19 cellular contexts compared by ENCODE assay signal in genomic region chr11:130574740-130575139, GRCh38.
"Had no signal": no experiment of that assay in that cellular context is flagged by ENCODE, and none has a peak within 500 bp of the region (broad histone marks: within the 10 kb centered on the region; RNA-seq: fewer than 3 reads in every experiment).

No MANE protein-coding gene starts in this region.

- H3K9me3 ChIP-seq: esophagus squamous epithelium, left lung, lower lobe of right lung, prostate gland, right lobe of liver, suprapubic skin had no signal

- H3K4me3 ChIP-seq: coronary artery, esophagus squamous epithelium, left lung, lower lobe of right lung, prostate gland, right lobe of liver, suprapubic skin had no signal

- DNase-seq: dermis blood vessel endothelial cell; effector memory CD8-positive, alpha-beta T cell; erythroblast; esophagus squamous epithelium; foreskin melanocyte; left lung; lower lobe of right lung; naive thymus-derived CD8-positive, alpha-beta T cell; nephron progenitor cell; nucleus accumbens; right lobe of liver; small intestine; stimulated activated CD4-positive, alpha-beta T cell treated with anti-CD3 and anti-CD28 coated beads, Interleukin-15, amount 100 ng/mL, for 24 hours; stimulated activated CD4-positive, alpha-beta T cell treated with anti-CD3 and anti-CD28 coated beads, Interleukin-2, amount 100 ng/mL, for 48 hours; stimulated activated naive CD4-positive, alpha-beta T cell; stimulated activated naive CD8-positive, alpha-beta T cell treated with anti-CD3 and anti-CD28 coated beads, Interleukin-15, amount 100 ng/mL, for 72 hours had no signal

- ATAC-seq: effector memory CD8-positive, alpha-beta T cell; left lung; lower lobe of right lung; naive thymus-derived CD8-positive, alpha-beta T cell; right lobe of liver; stimulated activated naive CD8-positive, alpha-beta T cell treated with anti-CD3 and anti-CD28 coated beads, Interleukin-15, amount 100 ng/mL, for 72 hours had no signal

- H3K27me3 ChIP-seq: esophagus squamous epithelium, left lung, right lobe of liver, suprapubic skin had no signal

- H3K36me3 ChIP-seq: esophagus squamous epithelium, left lung, lower lobe of right lung, prostate gland, right lobe of liver, suprapubic skin had no signal

- H3K4me1 ChIP-seq: esophagus squamous epithelium, left lung, lower lobe of right lung, prostate gland, right lobe of liver, suprapubic skin had no signal

- H3K27ac ChIP-seq: coronary artery, esophagus squamous epithelium, left lung, lower lobe of right lung, prostate gland, right lobe of liver, suprapubic skin had no signal
